Comparison of ENCODE assay signal across 2 cellular contexts in the genomic region with DNA sequence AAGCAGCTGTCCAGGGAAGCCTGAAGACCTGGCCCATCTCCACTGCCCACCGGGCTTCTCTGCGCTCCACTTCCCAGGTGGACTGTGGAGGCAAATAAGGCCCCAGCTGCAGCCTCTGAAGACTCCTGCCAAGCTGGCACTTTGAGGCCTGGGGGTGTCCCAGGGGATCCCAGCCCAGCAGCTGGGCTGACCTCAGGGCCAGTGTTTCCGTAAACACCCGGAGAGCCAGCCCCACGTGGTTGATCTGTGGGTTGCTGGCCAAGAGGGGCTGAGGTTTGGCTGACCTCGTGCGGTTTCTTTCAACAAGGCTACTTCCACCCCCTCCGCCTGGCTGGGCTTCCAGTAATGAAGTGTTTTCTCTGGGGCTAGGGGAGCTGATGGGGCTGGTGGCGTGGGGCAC.
TF ChIP-seq lines count a peak whose summit lies in the region.

No MANE protein-coding gene starts in this region.

TF ChIP-seq in K562, 482 proteins besides CTCF, POLR2A, EP300 and RAD21 (continues in another document):
- TF ChIP-seq DEAF1 (CRISPR knock-in tag; IDR thresholded peaks at IDR 0.05) (no peak), VEZF1 (CRISPR knock-in tag; IDR thresholded peaks at IDR 0.05) (peak; percentile 23; the same call in 1 of the 2 replicates), SUPT5H (IDR thresholded peaks at IDR 0.05) (no peak), MTA3 (IDR thresholded peaks at IDR 0.05; ENCODE audit: borderline replicate concordance) (no peak), ZFX (CRISPR knock-in tag; IDR thresholded peaks at IDR 0.05) (no peak), ARHGAP35 (IDR thresholded peaks at IDR 0.05; ENCODE audit: partially characterized antibody) (no peak), SREBF1 (IDR thresholded peaks at IDR 0.05; ENCODE audit: borderline replicate concordance, low read depth, low read length) (no peak), ZNF584 (CRISPR knock-in tag; IDR thresholded peaks at IDR 0.05; ENCODE audit: low read depth) (no peak), MNT (conservative IDR thresholded peaks at IDR 0.05) (peak; percentile 61 to 64)
- TF ChIP-seq, protein P1, sequence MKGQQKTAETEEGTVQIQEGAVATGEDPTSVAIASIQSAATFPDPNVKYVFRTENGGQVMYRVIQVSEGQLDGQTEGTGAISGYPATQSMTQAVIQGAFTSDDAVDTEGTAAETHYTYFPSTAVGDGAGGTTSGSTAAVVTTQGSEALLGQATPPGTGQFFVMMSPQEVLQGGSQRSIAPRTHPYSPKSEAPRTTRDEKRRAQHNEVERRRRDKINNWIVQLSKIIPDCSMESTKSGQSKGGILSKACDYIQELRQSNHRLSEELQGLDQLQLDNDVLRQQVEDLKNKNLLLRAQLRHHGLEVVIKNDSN (CRISPR knock-in tag; IDR thresholded peaks at IDR 0.05): 0 out of 2 replicates have a peak, but pooled peaks have one; percentile 37
- TF ChIP-seq, protein P2, sequence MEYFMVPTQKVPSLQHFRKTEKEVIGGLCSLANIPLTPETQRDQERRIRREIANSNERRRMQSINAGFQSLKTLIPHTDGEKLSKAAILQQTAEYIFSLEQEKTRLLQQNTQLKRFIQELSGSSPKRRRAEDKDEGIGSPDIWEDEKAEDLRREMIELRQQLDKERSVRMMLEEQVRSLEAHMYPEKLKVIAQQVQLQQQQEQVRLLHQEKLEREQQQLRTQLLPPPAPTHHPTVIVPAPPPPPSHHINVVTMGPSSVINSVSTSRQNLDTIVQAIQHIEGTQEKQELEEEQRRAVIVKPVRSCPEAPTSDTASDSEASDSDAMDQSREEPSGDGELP (CRISPR knock-in tag; IDR thresholded peaks at IDR 0.05; ENCODE audit: borderline replicate concordance): peak; percentile 58; the same call in 1 of the 2 replicates
- TF ChIP-seq, protein P3, sequence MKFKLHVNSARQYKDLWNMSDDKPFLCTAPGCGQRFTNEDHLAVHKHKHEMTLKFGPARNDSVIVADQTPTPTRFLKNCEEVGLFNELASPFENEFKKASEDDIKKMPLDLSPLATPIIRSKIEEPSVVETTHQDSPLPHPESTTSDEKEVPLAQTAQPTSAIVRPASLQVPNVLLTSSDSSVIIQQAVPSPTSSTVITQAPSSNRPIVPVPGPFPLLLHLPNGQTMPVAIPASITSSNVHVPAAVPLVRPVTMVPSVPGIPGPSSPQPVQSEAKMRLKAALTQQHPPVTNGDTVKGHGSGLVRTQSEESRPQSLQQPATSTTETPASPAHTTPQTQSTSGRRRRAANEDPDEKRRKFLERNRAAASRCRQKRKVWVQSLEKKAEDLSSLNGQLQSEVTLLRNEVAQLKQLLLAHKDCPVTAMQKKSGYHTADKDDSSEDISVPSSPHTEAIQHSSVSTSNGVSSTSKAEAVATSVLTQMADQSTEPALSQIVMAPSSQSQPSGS (CRISPR knock-in tag; IDR thresholded peaks at IDR 0.05): no peak
- TF ChIP-seq, protein P4, sequence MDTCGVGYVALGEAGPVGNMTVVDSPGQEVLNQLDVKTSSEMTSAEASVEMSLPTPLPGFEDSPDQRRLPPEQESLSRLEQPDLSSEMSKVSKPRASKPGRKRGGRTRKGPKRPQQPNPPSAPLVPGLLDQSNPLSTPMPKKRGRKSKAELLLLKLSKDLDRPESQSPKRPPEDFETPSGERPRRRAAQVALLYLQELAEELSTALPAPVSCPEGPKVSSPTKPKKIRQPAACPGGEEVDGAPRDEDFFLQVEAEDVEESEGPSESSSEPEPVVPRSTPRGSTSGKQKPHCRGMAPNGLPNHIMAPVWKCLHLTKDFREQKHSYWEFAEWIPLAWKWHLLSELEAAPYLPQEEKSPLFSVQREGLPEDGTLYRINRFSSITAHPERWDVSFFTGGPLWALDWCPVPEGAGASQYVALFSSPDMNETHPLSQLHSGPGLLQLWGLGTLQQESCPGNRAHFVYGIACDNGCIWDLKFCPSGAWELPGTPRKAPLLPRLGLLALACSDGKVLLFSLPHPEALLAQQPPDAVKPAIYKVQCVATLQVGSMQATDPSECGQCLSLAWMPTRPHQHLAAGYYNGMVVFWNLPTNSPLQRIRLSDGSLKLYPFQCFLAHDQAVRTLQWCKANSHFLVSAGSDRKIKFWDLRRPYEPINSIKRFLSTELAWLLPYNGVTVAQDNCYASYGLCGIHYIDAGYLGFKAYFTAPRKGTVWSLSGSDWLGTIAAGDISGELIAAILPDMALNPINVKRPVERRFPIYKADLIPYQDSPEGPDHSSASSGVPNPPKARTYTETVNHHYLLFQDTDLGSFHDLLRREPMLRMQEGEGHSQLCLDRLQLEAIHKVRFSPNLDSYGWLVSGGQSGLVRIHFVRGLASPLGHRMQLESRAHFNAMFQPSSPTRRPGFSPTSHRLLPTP (IDR thresholded peaks at IDR 0.05; ENCODE audit: borderline replicate concordance, extremely low read depth, insufficient read length): no peak

TF ChIP-seq in HepG2, 621 proteins besides CTCF, POLR2A, EP300 and RAD21 (continues in another document):
- TF ChIP-seq FOXP4 (CRISPR knock-in tag; IDR thresholded peaks at IDR 0.05) (no peak), ZNF549 (CRISPR knock-in tag; IDR thresholded peaks at IDR 0.05) (no peak), ELF1 (CRISPR knock-in tag; IDR thresholded peaks at IDR 0.05) (peak; percentile 31; the same call in 1 of the 2 replicates), ZNF180 (CRISPR knock-in tag; IDR thresholded peaks at IDR 0.05; ENCODE audit: borderline replicate concordance, low read depth) (no peak), HNRNPLL (IDR thresholded peaks at IDR 0.05; ENCODE audit: low read depth, low read length, poor library complexity, severe bottlenecking) (no peak), THAP11 (CRISPR knock-in tag; IDR thresholded peaks at IDR 0.05) (no peak), MNT (IDR thresholded peaks at IDR 0.05) (peak; percentile 77), KLF16 (CRISPR knock-in tag; IDR thresholded peaks at IDR 0.05) (no peak), ZNF562 (CRISPR knock-in tag; IDR thresholded peaks at IDR 0.05; ENCODE audit: borderline replicate concordance) (no peak), ZNF564 (CRISPR knock-in tag; IDR thresholded peaks at IDR 0.05) (no peak), ZSCAN5A (CRISPR knock-in tag; IDR thresholded peaks at IDR 0.05; ENCODE audit: borderline replicate concordance) (no peak), HES4 (CRISPR knock-in tag; IDR thresholded peaks at IDR 0.05; ENCODE audit: borderline replicate concordance) (no peak), ZBTB20 (CRISPR knock-in tag; IDR thresholded peaks at IDR 0.05; ENCODE audit: borderline replicate concordance, low read depth) (no peak), MXI1 (IDR thresholded peaks at IDR 0.05; ENCODE audit: borderline replicate concordance, low read depth, low read length) (peak; percentile 22; the same call in 1 of the 3 replicates), SMAD9 (CRISPR knock-in tag; IDR thresholded peaks at IDR 0.05) (no peak), NFYC (CRISPR knock-in tag; IDR thresholded peaks at IDR 0.05) (no peak)
- TF ChIP-seq, protein P5, sequence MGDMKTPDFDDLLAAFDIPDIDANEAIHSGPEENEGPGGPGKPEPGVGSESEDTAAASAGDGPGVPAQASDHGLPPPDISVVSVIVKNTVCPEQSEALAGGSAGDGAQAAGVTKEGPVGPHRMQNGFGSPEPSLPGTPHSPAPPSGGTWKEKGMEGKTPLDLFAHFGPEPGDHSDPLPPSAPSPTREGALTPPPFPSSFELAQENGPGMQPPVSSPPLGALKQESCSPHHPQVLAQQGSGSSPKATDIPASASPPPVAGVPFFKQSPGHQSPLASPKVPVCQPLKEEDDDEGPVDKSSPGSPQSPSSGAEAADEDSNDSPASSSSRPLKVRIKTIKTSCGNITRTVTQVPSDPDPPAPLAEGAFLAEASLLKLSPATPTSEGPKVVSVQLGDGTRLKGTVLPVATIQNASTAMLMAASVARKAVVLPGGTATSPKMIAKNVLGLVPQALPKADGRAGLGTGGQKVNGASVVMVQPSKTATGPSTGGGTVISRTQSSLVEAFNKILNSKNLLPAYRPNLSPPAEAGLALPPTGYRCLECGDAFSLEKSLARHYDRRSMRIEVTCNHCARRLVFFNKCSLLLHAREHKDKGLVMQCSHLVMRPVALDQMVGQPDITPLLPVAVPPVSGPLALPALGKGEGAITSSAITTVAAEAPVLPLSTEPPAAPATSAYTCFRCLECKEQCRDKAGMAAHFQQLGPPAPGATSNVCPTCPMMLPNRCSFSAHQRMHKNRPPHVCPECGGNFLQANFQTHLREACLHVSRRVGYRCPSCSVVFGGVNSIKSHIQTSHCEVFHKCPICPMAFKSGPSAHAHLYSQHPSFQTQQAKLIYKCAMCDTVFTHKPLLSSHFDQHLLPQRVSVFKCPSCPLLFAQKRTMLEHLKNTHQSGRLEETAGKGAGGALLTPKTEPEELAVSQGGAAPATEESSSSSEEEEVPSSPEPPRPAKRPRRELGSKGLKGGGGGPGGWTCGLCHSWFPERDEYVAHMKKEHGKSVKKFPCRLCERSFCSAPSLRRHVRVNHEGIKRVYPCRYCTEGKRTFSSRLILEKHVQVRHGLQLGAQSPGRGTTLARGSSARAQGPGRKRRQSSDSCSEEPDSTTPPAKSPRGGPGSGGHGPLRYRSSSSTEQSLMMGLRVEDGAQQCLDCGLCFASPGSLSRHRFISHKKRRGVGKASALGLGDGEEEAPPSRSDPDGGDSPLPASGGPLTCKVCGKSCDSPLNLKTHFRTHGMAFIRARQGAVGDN (CRISPR knock-in tag; IDR thresholded peaks at IDR 0.05): peak; percentile 35
- TF ChIP-seq, protein P6, sequence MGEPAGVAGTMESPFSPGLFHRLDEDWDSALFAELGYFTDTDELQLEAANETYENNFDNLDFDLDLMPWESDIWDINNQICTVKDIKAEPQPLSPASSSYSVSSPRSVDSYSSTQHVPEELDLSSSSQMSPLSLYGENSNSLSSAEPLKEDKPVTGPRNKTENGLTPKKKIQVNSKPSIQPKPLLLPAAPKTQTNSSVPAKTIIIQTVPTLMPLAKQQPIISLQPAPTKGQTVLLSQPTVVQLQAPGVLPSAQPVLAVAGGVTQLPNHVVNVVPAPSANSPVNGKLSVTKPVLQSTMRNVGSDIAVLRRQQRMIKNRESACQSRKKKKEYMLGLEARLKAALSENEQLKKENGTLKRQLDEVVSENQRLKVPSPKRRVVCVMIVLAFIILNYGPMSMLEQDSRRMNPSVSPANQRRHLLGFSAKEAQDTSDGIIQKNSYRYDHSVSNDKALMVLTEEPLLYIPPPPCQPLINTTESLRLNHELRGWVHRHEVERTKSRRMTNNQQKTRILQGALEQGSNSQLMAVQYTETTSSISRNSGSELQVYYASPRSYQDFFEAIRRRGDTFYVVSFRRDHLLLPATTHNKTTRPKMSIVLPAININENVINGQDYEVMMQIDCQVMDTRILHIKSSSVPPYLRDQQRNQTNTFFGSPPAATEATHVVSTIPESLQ (CRISPR knock-in tag; conservative IDR thresholded peaks at IDR 0.05): no peak
- TF ChIP-seq, protein P7, sequence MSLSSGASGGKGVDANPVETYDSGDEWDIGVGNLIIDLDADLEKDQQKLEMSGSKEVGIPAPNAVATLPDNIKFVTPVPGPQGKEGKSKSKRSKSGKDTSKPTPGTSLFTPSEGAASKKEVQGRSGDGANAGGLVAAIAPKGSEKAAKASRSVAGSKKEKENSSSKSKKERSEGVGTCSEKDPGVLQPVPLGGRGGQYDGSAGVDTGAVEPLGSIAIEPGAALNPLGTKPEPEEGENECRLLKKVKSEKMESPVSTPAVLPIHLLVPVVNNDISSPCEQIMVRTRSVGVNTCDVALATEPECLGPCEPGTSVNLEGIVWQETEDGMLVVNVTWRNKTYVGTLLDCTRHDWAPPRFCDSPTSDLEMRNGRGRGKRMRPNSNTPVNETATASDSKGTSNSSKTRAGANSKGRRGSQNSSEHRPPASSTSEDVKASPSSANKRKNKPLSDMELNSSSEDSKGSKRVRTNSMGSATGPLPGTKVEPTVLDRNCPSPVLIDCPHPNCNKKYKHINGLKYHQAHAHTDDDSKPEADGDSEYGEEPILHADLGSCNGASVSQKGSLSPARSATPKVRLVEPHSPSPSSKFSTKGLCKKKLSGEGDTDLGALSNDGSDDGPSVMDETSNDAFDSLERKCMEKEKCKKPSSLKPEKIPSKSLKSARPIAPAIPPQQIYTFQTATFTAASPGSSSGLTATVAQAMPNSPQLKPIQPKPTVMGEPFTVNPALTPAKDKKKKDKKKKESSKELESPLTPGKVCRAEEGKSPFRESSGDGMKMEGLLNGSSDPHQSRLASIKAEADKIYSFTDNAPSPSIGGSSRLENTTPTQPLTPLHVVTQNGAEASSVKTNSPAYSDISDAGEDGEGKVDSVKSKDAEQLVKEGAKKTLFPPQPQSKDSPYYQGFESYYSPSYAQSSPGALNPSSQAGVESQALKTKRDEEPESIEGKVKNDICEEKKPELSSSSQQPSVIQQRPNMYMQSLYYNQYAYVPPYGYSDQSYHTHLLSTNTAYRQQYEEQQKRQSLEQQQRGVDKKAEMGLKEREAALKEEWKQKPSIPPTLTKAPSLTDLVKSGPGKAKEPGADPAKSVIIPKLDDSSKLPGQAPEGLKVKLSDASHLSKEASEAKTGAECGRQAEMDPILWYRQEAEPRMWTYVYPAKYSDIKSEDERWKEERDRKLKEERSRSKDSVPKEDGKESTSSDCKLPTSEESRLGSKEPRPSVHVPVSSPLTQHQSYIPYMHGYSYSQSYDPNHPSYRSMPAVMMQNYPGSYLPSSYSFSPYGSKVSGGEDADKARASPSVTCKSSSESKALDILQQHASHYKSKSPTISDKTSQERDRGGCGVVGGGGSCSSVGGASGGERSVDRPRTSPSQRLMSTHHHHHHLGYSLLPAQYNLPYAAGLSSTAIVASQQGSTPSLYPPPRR (CRISPR knock-in tag; IDR thresholded peaks at IDR 0.05; ENCODE audit: borderline replicate concordance): no peak
